In the genomic region with DNA sequence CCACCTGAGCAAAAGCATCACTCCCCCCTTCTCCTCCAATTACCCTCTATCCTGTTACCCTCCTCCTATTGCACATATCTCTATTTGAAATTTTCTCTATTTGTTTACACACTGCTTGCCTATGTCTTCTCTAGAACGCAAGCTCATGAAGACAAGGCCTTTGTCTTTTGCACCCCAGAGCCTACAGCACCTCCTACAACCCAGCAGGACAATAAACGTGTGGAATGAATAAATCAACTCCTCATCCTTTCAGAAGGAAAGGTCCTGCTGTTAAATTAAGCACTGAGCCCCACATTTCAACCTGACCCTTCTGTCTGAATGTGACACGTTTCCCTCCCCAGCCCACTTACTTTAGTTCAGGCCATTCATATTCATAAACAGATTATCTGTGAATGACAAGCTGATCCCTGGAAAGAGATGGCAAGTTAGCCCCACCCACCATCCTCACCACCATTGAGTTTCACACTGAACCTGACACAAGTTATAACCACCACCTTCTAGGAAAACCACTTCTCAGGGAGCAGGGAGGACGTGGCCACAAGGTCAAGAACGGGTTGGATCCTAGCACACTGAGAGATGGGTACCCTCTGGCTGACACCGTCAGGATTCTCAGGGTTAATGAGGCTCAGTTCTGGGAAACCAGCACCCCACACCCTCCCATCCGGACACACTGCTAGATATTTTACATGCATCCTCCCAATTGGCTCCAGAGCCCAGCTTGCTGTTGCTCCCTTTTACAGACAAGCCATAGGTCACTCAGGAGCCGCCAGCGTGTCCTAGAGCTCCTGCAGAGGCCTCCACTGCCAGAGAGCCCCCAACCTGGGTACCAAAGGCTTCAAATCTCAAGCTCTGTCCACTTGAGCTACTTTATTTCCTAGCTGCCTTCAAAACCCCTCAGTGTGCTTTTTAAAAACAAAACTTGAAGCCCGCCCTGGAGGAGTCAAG, we compare ENCODE assay signal across 8 cellular contexts. TPM values are rescaled to one million over a fixed set of nuclear protein-coding genes. Genes with fewer than 3 reads are reported as not detected.
DNase-seq lines count a peak whose midpoint lies in the region; ATAC-seq, FAIRE-seq and TF ChIP-seq lines count a peak whose summit lies in the region.

No MANE protein-coding gene starts in this region.

- no peaks in the 10 kb centered on the region for H3K79me2 ChIP-seq in Loucy (ENCODE audit: insufficient read depth, low read length)

- ATAC-seq in activated naive CD8-positive, alpha-beta T cell treated with anti-CD3 and anti-CD28 coated beads, Interleukin-2, amount 10 ng/mL, durations not matched to agents 7 days and 5 days (ENCODE audit: low read depth), result peak; percentile 61
- no peak for ATAC-seq in psoas muscle

- H3K27me3 ChIP-seq in Loucy (ENCODE audit: insufficient read depth, low read length, poor library complexity, severe bottlenecking), result peaks cover 9% of the 10 kb centered on the region
- no peaks in the 10 kb centered on the region for H3K27me3 ChIP-seq in right atrium auricular region
- peaks cover 0 to 2% (median 0%) of the 10 kb centered on the region in 3 donors for H3K27me3 ChIP-seq in psoas muscle (ENCODE audit: insufficient read depth in 3 of 3, low read length in 2 of 3)

- peak overlapping the region; percentile 59 for H3K9ac ChIP-seq in Loucy (ENCODE audit: low read depth, low read length, poor library complexity, severe bottlenecking)

- no peaks in the 10 kb centered on the region for H3F3A ChIP-seq in Loucy (ENCODE audit: low read depth)

- H3K4me1 Mint-ChIP-seq in activated naive CD8-positive, alpha-beta T cell treated with anti-CD3 and anti-CD28 coated beads, Interleukin-2, amount 10 ng/mL, durations not matched to agents 7 days and 5 days, result peaks cover 18% of the 10 kb centered on the region

- H3K9me2 ChIP-seq in Loucy (replicated peaks; ENCODE audit: low read depth, low read length), result no peaks in the 10 kb centered on the region

- H3K27me3 Mint-ChIP-seq in activated naive CD8-positive, alpha-beta T cell treated with anti-CD3 and anti-CD28 coated beads, Interleukin-2, amount 10 ng/mL, durations not matched to agents 7 days and 5 days, result no peaks in the 10 kb centered on the region

- FAIRE-seq in RCC 7860 (lab: Jason Lieb, UNC), result no peak

- H2AFZ ChIP-seq in Loucy (ENCODE audit: low read length), result peak overlapping the region; percentile 96

- TF ChIP-seq CTCF in Loucy (conservative IDR thresholded peaks at IDR 0.05; ENCODE audit: low read length) (no peak), right atrium auricular region (IDR thresholded peaks at IDR 0.05) (no peak), psoas muscle (IDR thresholded peaks at IDR 0.05) (no peak)

- H3K27ac Mint-ChIP-seq in activated naive CD8-positive, alpha-beta T cell treated with anti-CD3 and anti-CD28 coated beads, Interleukin-2, amount 10 ng/mL, durations not matched to agents 7 days and 5 days, result peak overlapping the region; percentile 83

- peaks cover 4% of the 10 kb centered on the region for H3K36me3 Mint-ChIP-seq in activated naive CD8-positive, alpha-beta T cell treated with anti-CD3 and anti-CD28 coated beads, Interleukin-2, amount 10 ng/mL, durations not matched to agents 7 days and 5 days

- peak overlapping the region; percentile 87 for H3K4me2 ChIP-seq in Loucy (ENCODE audit: low read depth, low read length, poor library complexity, severe bottlenecking)

- no peaks in the 10 kb centered on the region for H4K20me1 ChIP-seq in Loucy (ENCODE audit: insufficient read depth, low read length, poor library complexity, severe bottlenecking)

- DNase-seq in activated CD4-positive, alpha-beta T cell treated with anti-CD3 and anti-CD28 coated beads for 48 hours, result peak; percentile 37
- DNase-seq in activated CD4-positive, alpha-beta T cell treated with anti-CD3 and anti-CD28 coated beads for 1 hour, result no peak
- DNase-seq in activated naive CD8-positive, alpha-beta T cell treated with anti-CD3 and anti-CD28 coated beads, Interleukin-2, amount 10 ng/mL, durations not matched to agents 7 days and 5 days, result no peak
- DNase-seq in right atrium auricular region (ENCODE audit: low spot score) (no peak), psoas muscle (no peak), RCC 7860 (ENCODE audit: low spot score) (no peak), activated gamma-delta T cell treated with Interleukin-2 at 50 U/mL for 16 hours (no peak)

- H3K27ac ChIP-seq in right atrium auricular region (peak overlapping the region; percentile 75 to 83), psoas muscle (peak overlapping the region; percentile 58)

- WGBS in psoas muscle, 3 donors, result 50 to 62% (median 51%) methylated on average over 10 of the region's 10 CpGs

- peak overlapping the region; percentile 72 for H3K4me3 ChIP-seq in Loucy (ENCODE audit: low read length, poor library complexity, severe bottlenecking)
- H3K4me3 ChIP-seq in right atrium auricular region, result peak overlapping the region; percentile 53 to 69
- H3K4me3 ChIP-seq in psoas muscle, result peak overlapping the region; percentile 70

- H3K4me1 ChIP-seq in Loucy (ENCODE audit: insufficient read depth, low read length, poor library complexity, severe bottlenecking), result peaks cover 8% of the 10 kb centered on the region
- H3K4me1 ChIP-seq in right atrium auricular region, result peaks cover 0 to 16% of the 10 kb centered on the region in 2 donors
- H3K4me1 ChIP-seq in psoas muscle, result peaks cover 5% of the 10 kb centered on the region

- POLR2A ChIA-PET in activated naive CD8-positive, alpha-beta T cell treated with anti-CD3 and anti-CD28 coated beads, Interleukin-2, amount 10 ng/mL, durations not matched to agents 7 days and 5 days (lab: Charles Lee), result interaction anchor here (1.3 to 2.4 kb wide), 6 partner anchors 22 to 229 kb away, joined by 3 to 9 read pairs (median 6); no protein-coding TSS in a partner anchor

- H3K9me3 ChIP-seq in Loucy (ENCODE audit: insufficient read depth, low read depth, low read length) (no peaks in the 10 kb centered on the region), right atrium auricular region (no peaks in the 10 kb centered on the region), psoas muscle (no peaks in the 10 kb centered on the region)

- H3K9me3 Mint-ChIP-seq in activated naive CD8-positive, alpha-beta T cell treated with anti-CD3 and anti-CD28 coated beads, Interleukin-2, amount 10 ng/mL, durations not matched to agents 7 days and 5 days, result no peaks in the 10 kb centered on the region

- intact Hi-C loops in psoas muscle (cut with DNase I), result no loop called here

- H3K36me3 ChIP-seq in Loucy (ENCODE audit: insufficient read depth, low read length) (no peaks in the 10 kb centered on the region), right atrium auricular region (no peaks in the 10 kb centered on the region), psoas muscle (ENCODE audit: insufficient read depth in 1 of 2, low read depth in 1 of 2) (no peaks in the 10 kb centered on the region)

- H3K4me3 Mint-ChIP-seq in activated naive CD8-positive, alpha-beta T cell treated with anti-CD3 and anti-CD28 coated beads, Interleukin-2, amount 10 ng/mL, durations not matched to agents 7 days and 5 days, result peak overlapping the region; percentile 84

RNA-seq across cellular contexts. Expression of gene PRTFDC1, which starts 0.9 kb away (rescaled TPM):
- 1 to 10 TPM; 1.5 to 2.0 TPM for total RNA-seq in activated naive CD8-positive, alpha-beta T cell treated with anti-CD3 and anti-CD28 coated beads, Interleukin-2, amount 10 ng/mL, durations not matched to agents 7 days and 5 days
- total RNA-seq in right atrium auricular region (1 to 10 TPM; 4.0 to 5.6 TPM), psoas muscle (under 1 TPM; 0.17 to 0.84 (median 0.46) TPM)
- polyA plus RNA-seq in psoas muscle, result under 1 TPM; 0.14 to 0.51 (median 0.43) TPM
